Comparison of ENCODE assay signal across 12 cellular contexts in genomic region chr1:161595583-161595982, GRCh38. TPM values are rescaled to one million over a fixed set of nuclear protein-coding genes. Genes with fewer than 3 reads are reported as not detected.
DNase-seq lines count a peak whose midpoint lies in the region; ATAC-seq, FAIRE-seq and TF ChIP-seq lines count a peak whose summit lies in the region.
"Not testable (repeated sequence)": the region's sequence is repeated elsewhere in the genome, so short reads cannot be mapped to it uniquely, and the experiment has no call there.
"Had no signal": no experiment of that assay in that cellular context is flagged by ENCODE, and none has a peak within 500 bp of the region (broad histone marks: within the 10 kb centered on the region; RNA-seq: fewer than 3 reads in every experiment).

No MANE protein-coding gene starts in this region.

- no CpG with 5 or more reads among the region's 2 CpGs for WGBS in IMR-90 (ENCODE audit: extremely low coverage in 2 of 2, insufficient read length in 1 of 2), 2 experiments
- 33% methylated on average over 2 of the region's 2 CpGs for WGBS in K562 (ENCODE audit: insufficient coverage, low coverage, missing lambda C conversion rate)

- H3K9me3 ChIP-seq in IMR-90 (ENCODE audit: control insufficient read depth, insufficient read depth, low read length); K562 (replicated peaks; ENCODE audit: control insufficient read depth, insufficient read depth, low read depth, low read length): not testable (repeated sequence)

- H3K36me3 Mint-ChIP-seq in endothelial cell (ENCODE audit: low read depth, unreplicated experiment); nephron progenitor cell (ENCODE audit: low read depth); progenitor cell of endocrine pancreas (ENCODE audit: insufficient read depth): not testable (repeated sequence)

- intact Hi-C loops in IMR-90 (cut with micrococcal nuclease); K562 (cut with micrococcal nuclease): not testable (repeated sequence)

- not testable (repeated sequence) for H3K36me3 ChIP-seq in IMR-90 (ENCODE audit: control insufficient read depth, insufficient read depth, low read length); K562 (ENCODE audit: control insufficient read depth, insufficient read depth, low read length)

- not testable (repeated sequence) for H3K27ac ChIP-seq in IMR-90 (ENCODE audit: insufficient read depth, low read length); K562 (ENCODE audit: extremely low read depth, low read depth, low read length)
- peak overlapping the region; percentile 18 for H3K27ac ChIP-seq in layer of hippocampus (ENCODE audit: low read depth, low read length)

- TF ChIP-seq EP300 in K562 (IDR thresholded peaks at IDR 0.05; ENCODE audit: low read length), result not testable (repeated sequence)

- in situ Hi-C loops in IMR-90 (cut with MboI; ENCODE audit: low sequenced_read_pairs); K562 (cut with MboI): not testable (repeated sequence)

- not testable (repeated sequence) for H3K4me1 ChIP-seq in IMR-90 (ENCODE audit: control insufficient read depth, insufficient read depth, low read length); K562 (replicated peaks in 1 of 2; ENCODE audit: control insufficient read depth in 2 of 2, insufficient read depth in 2 of 2, low read length in 2 of 2)

- not testable (repeated sequence) for H3K18ac ChIP-seq in IMR-90 (ENCODE audit: low read depth, low read length)

- not testable (repeated sequence) for H3K4ac ChIP-seq in IMR-90 (ENCODE audit: low read depth, low read length)

- H4K8ac ChIP-seq in IMR-90 (ENCODE audit: low read depth in 2 of 2, low read length in 2 of 2), result not testable (repeated sequence)

- not testable (repeated sequence) for H3K79me1 ChIP-seq in IMR-90 (ENCODE audit: low read depth in 1 of 2, low read length in 2 of 2)

- H3K56ac ChIP-seq in IMR-90 (ENCODE audit: extremely low read depth, insufficient read depth, low read length), result not testable (repeated sequence)

- H3K4me2 ChIP-seq in IMR-90 (ENCODE audit: low read depth, low read length); K562 (ENCODE audit: insufficient read depth, low read length): not testable (repeated sequence)

- not testable (repeated sequence) for H3K9me1 ChIP-seq in IMR-90 (ENCODE audit: insufficient read depth, low read length); K562 (ENCODE audit: control insufficient read depth, insufficient read depth, low read length)

- DNase-seq in D721Med (ENCODE audit: insufficient read length, low spot score); endothelial cell (ENCODE audit: low spot score); nephron progenitor cell; progenitor cell of endocrine pancreas (ENCODE audit: low spot score, unreplicated experiment): not testable (repeated sequence)
- DNase-seq in IMR-90, result peak; percentile 0
- DNase-seq in K562 (ENCODE audit: extremely low read depth in 1 of 4, low spot score in 3 of 4), result peak in 1 of 4 experiments; percentile 1

- not testable (repeated sequence) for H2BK120ac ChIP-seq in IMR-90 (ENCODE audit: low read depth, low read length)

- H3K14ac ChIP-seq in IMR-90 (replicated peaks; ENCODE audit: low read depth, low read length), result not testable (repeated sequence)

- H4K20me1 ChIP-seq in IMR-90 (ENCODE audit: insufficient read depth, low read length); K562 (replicated peaks; ENCODE audit: control insufficient read depth, insufficient read depth, low read length): not testable (repeated sequence)

- H3K27me3 Mint-ChIP-seq in endothelial cell (ENCODE audit: unreplicated experiment); nephron progenitor cell (ENCODE audit: low read depth, poor library complexity); progenitor cell of endocrine pancreas: not testable (repeated sequence)

- not testable (repeated sequence) for H2AFZ ChIP-seq in IMR-90 (replicated peaks; ENCODE audit: low read length, poor library complexity)
- peak overlapping the region; percentile 68 for H2AFZ ChIP-seq in K562 (ENCODE audit: low read depth, low read length)

- not testable (repeated sequence) for ATAC-seq in IMR-90 (ENCODE audit: low read depth); K562

- H2AK5ac ChIP-seq in IMR-90 (ENCODE audit: low read depth, low read length), result not testable (repeated sequence)

- TF ChIP-seq CTCF in D721Med (IDR thresholded peaks at IDR 0.05; ENCODE audit: insufficient read depth, missing control alignments); IMR-90 (conservative IDR thresholded peaks at IDR 0.05; ENCODE audit: low read depth, low read length); K562 (IDR thresholded peaks at IDR 0.05 in 2 of 3, conservative IDR thresholded peaks at IDR 0.05 in 1 of 3; ENCODE audit: insufficient read depth in 2 of 3, low read depth in 1 of 3, low read length in 3 of 3); endothelial cell (IDR thresholded peaks at IDR 0.05; ENCODE audit: unreplicated experiment); nephron progenitor cell (IDR thresholded peaks at IDR 0.05); progenitor cell of endocrine pancreas (IDR thresholded peaks at IDR 0.05; ENCODE audit: unreplicated experiment): not testable (repeated sequence)

- FAIRE-seq in D721Med (lab: Jason Lieb, UNC), result peak; percentile 25
- not testable (repeated sequence) for FAIRE-seq in K562 (lab: Jason Lieb, UNC)

- H2AK9ac ChIP-seq in IMR-90 (replicated peaks; ENCODE audit: low read depth, low read length, poor library complexity), result not testable (repeated sequence)

- H2BK20ac ChIP-seq in IMR-90 (ENCODE audit: low read depth, low read length), result not testable (repeated sequence)

- POLR2A ChIA-PET in IMR-90 (lab: Charles Lee; ENCODE audit: unreplicated experiment); K562 (lab: Yijun Ruan, JAX): not testable (repeated sequence)

- not testable (repeated sequence) for H3K4me1 Mint-ChIP-seq in endothelial cell (ENCODE audit: unreplicated experiment); progenitor cell of endocrine pancreas (ENCODE audit: low read depth)
- H3K4me1 Mint-ChIP-seq in nephron progenitor cell, result peaks cover 25% of the 10 kb centered on the region

- not testable (repeated sequence) for H2BK5ac ChIP-seq in IMR-90 (ENCODE audit: low read depth, low read length, poor library complexity, severe bottlenecking)

- dilution Hi-C loops in IMR-90 (cut with HindIII; ENCODE audit: low sequenced_read_pairs, unreplicated experiment), result not testable (repeated sequence)

- not testable (repeated sequence) for H3K27me3 ChIP-seq in IMR-90 (ENCODE audit: control insufficient read depth, insufficient read depth, low read length); K562 (ENCODE audit: control insufficient read depth in 2 of 2, insufficient read depth in 2 of 2, low read length in 2 of 2); layer of hippocampus (ENCODE audit: control insufficient read depth, insufficient read depth, low read length)

- H3K23ac ChIP-seq in IMR-90 (ENCODE audit: low read depth, low read length), result not testable (repeated sequence)

- H4K91ac ChIP-seq in IMR-90 (ENCODE audit: insufficient read depth, low read depth, low read length), result not testable (repeated sequence)

- not testable (repeated sequence) for H3K4me3 Mint-ChIP-seq in endothelial cell (ENCODE audit: unreplicated experiment); nephron progenitor cell; progenitor cell of endocrine pancreas (ENCODE audit: low read depth)

- TF ChIP-seq RAD21 in IMR-90 (IDR thresholded peaks at IDR 0.05; ENCODE audit: low read length); K562 (CRISPR knock-in tag; conservative IDR thresholded peaks at IDR 0.05 in 1 of 2, IDR thresholded peaks at IDR 0.05 in 1 of 2): not testable (repeated sequence)

- not testable (repeated sequence) for BruUV-seq in IMR-90 (replicated peaks; lab: Mats Ljungman, UMichigan); K562 (replicated peaks; lab: Mats Ljungman, UMichigan)

- not testable (repeated sequence) for TF ChIP-seq POLR2A in IMR-90 (IDR thresholded peaks at IDR 0.05; ENCODE audit: low read depth, low read length); K562 (conservative IDR thresholded peaks at IDR 0.05)

- CTCF ChIA-PET in IMR-90 (lab: Yijun Ruan, JAX); K562 (lab: Yijun Ruan, JAX; ENCODE audit: low intra/inter-chr PET ratio): not testable (repeated sequence)

- not testable (repeated sequence) for H3K9me3 Mint-ChIP-seq in endothelial cell (ENCODE audit: unreplicated experiment); nephron progenitor cell; progenitor cell of endocrine pancreas (ENCODE audit: low read depth)

- peak overlapping the region; percentile 76 for H3K27ac Mint-ChIP-seq in endothelial cell (ENCODE audit: unreplicated experiment)
- H3K27ac Mint-ChIP-seq in nephron progenitor cell, result peak overlapping the region; percentile 88
- peak overlapping the region; percentile 44 for H3K27ac Mint-ChIP-seq in progenitor cell of endocrine pancreas

- H3K79me2 ChIP-seq in K562 (ENCODE audit: control insufficient read depth, insufficient read depth, low read length), result not testable (repeated sequence)

- not testable (repeated sequence) for H3K4me3 ChIP-seq in IMR-90 (ENCODE audit: insufficient read depth, low read depth, low read length); K562

- H3K9ac ChIP-seq in IMR-90 (ENCODE audit: low read depth, low read length); K562 (ENCODE audit: insufficient read depth in 1 of 2, low read depth in 2 of 2, low read length in 2 of 2): not testable (repeated sequence)

- not testable (repeated sequence) for H4K5ac ChIP-seq in IMR-90 (ENCODE audit: low read depth, low read length)

- H2BK15ac ChIP-seq in IMR-90 (ENCODE audit: low read depth, low read length), result not testable (repeated sequence)

RNA-seq across cellular contexts. Expression of gene FCGR3B, which starts 35.4 kb away (rescaled TPM):
- not detected in 2 replicates for total RNA-seq in IMR-90 (2012; rRNA removed)
- not detected in 2 replicates for polyA plus RNA-seq in IMR-90 (2012; rRNA removed)
- not detected in 2 replicates for polyA plus RNA-seq in IMR-90 (2012; cell fraction: cytosol; rRNA removed)
- polyA plus RNA-seq in IMR-90 (2012; cell fraction: nucleus; rRNA removed; ENCODE audit: low replicate concordance), result not detected in 2 replicates
- 1.4 and 2.2 TPM in 2 replicates for total RNA-seq in K562 (2011; cell fraction: chromatin; rRNA removed; ENCODE audit: low replicate concordance)
- 1.3 and 2.0 TPM in 2 replicates for total RNA-seq in K562 (2011; cell fraction: nucleolus; rRNA removed)
- 2.4 and 2.8 TPM in 2 replicates for total RNA-seq in K562 (2011; cell fraction: nucleoplasm; rRNA removed)
- total RNA-seq in K562 (2014; rRNA removed), result 0.08 and 0.18 TPM in 2 replicates
- total RNA-seq in K562 (2014; rRNA removed; fragmentation: Illumina TruSeq; extraction: Trizol), result 0.40 and 0.54 TPM in 2 replicates
- total RNA-seq in K562 (2015; rRNA removed; fragmentation: Illumina TruSeq; extraction: Trizol), result 0.19 and 0.36 TPM in 2 replicates
- total RNA-seq in K562 (2021), result 0.11 and 0.49 TPM in 2 replicates
- polyA plus RNA-seq in K562 (2011; rRNA removed), result 0.87 and 1.1 TPM in 2 replicates
- polyA plus RNA-seq in K562 (2011; cell fraction: cytosol; rRNA removed), result 0.18 and 0.25 TPM in 2 replicates
- polyA plus RNA-seq in K562 (2011; cell fraction: nucleus; rRNA removed), result 0.95 and 1.6 TPM in 2 replicates
- 0.55 and 1.00 TPM in 2 replicates for polyA plus RNA-seq in K562 (2012)
- 0.27 and 0.35 TPM in 2 replicates for polyA plus RNA-seq in K562 (2014; fragmentation: Illumina TruSeq; extraction: Trizol)
- under 1 TPM; 0.41 TPM for polyA plus RNA-seq in K562 (2014; fragmentation: Nextera tagmentation; extraction: Ambion mirVana)
- 0.27 and 0.36 TPM in 2 replicates for polyA plus RNA-seq in K562 (2014; rRNA removed)
- polyA minus RNA-seq in K562 (2011; rRNA and poly(A)+ RNA removed), result 1.1 and 1.4 TPM in 2 replicates
- not detected in 2 replicates for polyA minus RNA-seq in K562 (2011; cell fraction: cytosol; rRNA and poly(A)+ RNA removed)
- polyA minus RNA-seq in K562 (2011; cell fraction: nucleus; rRNA and poly(A)+ RNA removed), result 0.94 and 2.4 TPM in 2 replicates
- total RNA-seq in endothelial cell (ENCODE audit: unreplicated experiment), result not detected
- not detected in 2 replicates for total RNA-seq in progenitor cell of endocrine pancreas
- total RNA-seq: Calu3, H1, HT-29, MCF 10A had no signal
- polyA plus RNA-seq: BJ, H1 had no signal

RNA-seq across cellular contexts. Expression of gene FCGR3A, which starts 46.0 kb away (rescaled TPM):
- total RNA-seq in IMR-90 (2012; rRNA removed), result not detected in 2 replicates
- not detected in 2 replicates for polyA plus RNA-seq in IMR-90 (2012; rRNA removed)
- polyA plus RNA-seq in IMR-90 (2012; cell fraction: cytosol; rRNA removed), result not detected in 2 replicates
- polyA plus RNA-seq in IMR-90 (2012; cell fraction: nucleus; rRNA removed; ENCODE audit: low replicate concordance), result not detected in 2 replicates
- 0.81 and 1.4 TPM in 2 replicates for total RNA-seq in K562 (2011; cell fraction: chromatin; rRNA removed; ENCODE audit: low replicate concordance)
- total RNA-seq in K562 (2011; cell fraction: nucleolus; rRNA removed), result 0.39 and 0.67 TPM in 2 replicates
- total RNA-seq in K562 (2011; cell fraction: nucleoplasm; rRNA removed), result 1.2 and 1.7 TPM in 2 replicates
- total RNA-seq in K562 (2014; rRNA removed), result 0.12 TPM in 1 of 2 replicates, not detected in the other
- total RNA-seq in K562 (2014; rRNA removed; fragmentation: Illumina TruSeq; extraction: Trizol), result not detected in 2 replicates
- 0.11 TPM in 2 replicates for total RNA-seq in K562 (2015; rRNA removed; fragmentation: Illumina TruSeq; extraction: Trizol)
- total RNA-seq in K562 (2021), result 0.29 and 0.56 TPM in 2 replicates
- 0.24 and 0.32 TPM in 2 replicates for polyA plus RNA-seq in K562 (2011; rRNA removed)
- 0.04 and 0.18 TPM in 2 replicates for polyA plus RNA-seq in K562 (2011; cell fraction: cytosol; rRNA removed)
- 0.37 and 0.51 TPM in 2 replicates for polyA plus RNA-seq in K562 (2011; cell fraction: nucleus; rRNA removed)
- polyA plus RNA-seq in K562 (2012), result 0.21 TPM in 2 replicates
- 0.11 TPM in 1 of 2 replicates, not detected in the other for polyA plus RNA-seq in K562 (2014; fragmentation: Illumina TruSeq; extraction: Trizol)
- polyA plus RNA-seq in K562 (2014; fragmentation: Nextera tagmentation; extraction: Ambion mirVana), result under 1 TPM; 0.04 to 0.15 TPM
- polyA plus RNA-seq in K562 (2014; rRNA removed), result 0.04 and 0.13 TPM in 2 replicates
- polyA minus RNA-seq in K562 (2011; rRNA and poly(A)+ RNA removed), result 0.45 and 0.49 TPM in 2 replicates
- polyA minus RNA-seq in K562 (2011; cell fraction: cytosol; rRNA and poly(A)+ RNA removed), result not detected in 2 replicates
- polyA minus RNA-seq in K562 (2011; cell fraction: nucleus; rRNA and poly(A)+ RNA removed), result 0.54 and 1.1 TPM in 2 replicates
- 4.0 TPM for total RNA-seq in endothelial cell (ENCODE audit: unreplicated experiment)
- total RNA-seq in progenitor cell of endocrine pancreas, result not detected in 2 replicates
- total RNA-seq: Calu3, H1, HT-29, MCF 10A had no signal
- polyA plus RNA-seq: BJ, H1 had no signal
